8 cellular contexts compared by ENCODE assay signal in genomic region chr17:76147211-76148014, GRCh38. TPM values are rescaled to one million over a fixed set of nuclear protein-coding genes. Genes with fewer than 3 reads are reported as not detected.
DNase-seq lines count a peak whose midpoint lies in the region; ATAC-seq and TF ChIP-seq lines count a peak whose summit lies in the region.

No MANE protein-coding gene starts in this region.

- CTCF ChIA-PET in CD4-positive, alpha-beta T cell (lab: Charles Lee), result no interaction called here
- CTCF ChIA-PET in T-cell (lab: Charles Lee), result no interaction called here

- no peaks in the 10 kb centered on the region for H3K9me3 Mint-ChIP-seq in CD4-positive, alpha-beta T cell
- H3K9me3 Mint-ChIP-seq in HFFc6 (no peaks in the 10 kb centered on the region), T-cell (no peaks in the 10 kb centered on the region)

- H3K27me3 ChIP-seq in CD4-positive, alpha-beta T cell (ENCODE audit: control insufficient read depth, insufficient read depth, low read length), result no peaks in the 10 kb centered on the region
- no peaks in the 10 kb centered on the region for H3K27me3 ChIP-seq in upper lobe of left lung

- no peak for TF ChIP-seq POLR2A in upper lobe of left lung (IDR thresholded peaks at IDR 0.05)

- peak overlapping the region; percentile 97 for H3K27ac Mint-ChIP-seq in CD4-positive, alpha-beta T cell
- H3K27ac Mint-ChIP-seq in HFFc6 (no peak overlapping the region), T-cell (peak overlapping the region; percentile 96 to 98)

- H3K4me3 Mint-ChIP-seq in CD4-positive, alpha-beta T cell, result no peak overlapping the region
- no peak overlapping the region for H3K4me3 Mint-ChIP-seq in HFFc6
- no peak overlapping the region for H3K4me3 Mint-ChIP-seq in T-cell

- H3K36me3 Mint-ChIP-seq in CD4-positive, alpha-beta T cell (ENCODE audit: low read depth), result peaks cover 39% of the 10 kb centered on the region
- H3K36me3 Mint-ChIP-seq in HFFc6 (ENCODE audit: low read depth) (no peaks in the 10 kb centered on the region), T-cell (peaks cover 31% of the 10 kb centered on the region)

- no peaks in the 10 kb centered on the region for H3K36me3 ChIP-seq in upper lobe of left lung

- ATAC-seq in CD4-positive, alpha-beta T cell (ENCODE audit: poor library complexity), result no peak
- no peak for ATAC-seq in T-cell (replicated peaks in 1 of 4)
- no peak for ATAC-seq in upper lobe of left lung (ENCODE audit: low FRiP score in 2 of 2)
- ATAC-seq in HG03521 (IDR thresholded peaks at IDR 0.05; ENCODE audit: unreplicated experiment), result no peak

- H3K4me1 ChIP-seq in upper lobe of left lung, result peaks cover 22 to 38% (median 31%) of the 10 kb centered on the region in 4 donors

- peaks cover 81% of the 10 kb centered on the region for H3K4me1 Mint-ChIP-seq in CD4-positive, alpha-beta T cell (ENCODE audit: low read depth)
- no peaks in the 10 kb centered on the region for H3K4me1 Mint-ChIP-seq in HFFc6 (ENCODE audit: low read depth)
- H3K4me1 Mint-ChIP-seq in T-cell, result peaks cover 74 to 79% (median 78%) of the 10 kb centered on the region in 3 donors

- DNase-seq in CD4-positive, alpha-beta T cell, result no peak
- DNase-seq in HFFc6 (peak; percentile 15), T-cell (no peak), inferior parietal cortex (ENCODE audit: extremely low spot score) (peak; percentile 48), upper lobe of left lung (no peak), OCI-M2 (lab: John Stamatoyannopoulos, UW; ENCODE audit: unreplicated experiment) (no peak), COR-L47 (lab: John Stamatoyannopoulos, UW) (no peak)

- no peak for TF ChIP-seq CTCF in CD4-positive, alpha-beta T cell (IDR thresholded peaks at IDR 0.05)
- TF ChIP-seq CTCF in HFFc6 (IDR thresholded peaks at IDR 0.05), result peak; percentile 76
- TF ChIP-seq CTCF in upper lobe of left lung (IDR thresholded peaks at IDR 0.05), result peak; percentile 24 to 61 (median 58)

- 78 to 83% methylated on average over 13 of the region's 13 CpGs for WGBS in upper lobe of left lung, 2 donors

- H3K4me3 ChIP-seq in upper lobe of left lung, result no peak overlapping the region

- no peaks in the 10 kb centered on the region for H3K9me3 ChIP-seq in CD4-positive, alpha-beta T cell (ENCODE audit: control insufficient read depth, low read length)
- H3K9me3 ChIP-seq in upper lobe of left lung, result no peaks in the 10 kb centered on the region

- intact Hi-C loops in CD4-positive, alpha-beta T cell (cut with DNase I, micrococcal nuclease), result no loop called here

- H3K27me3 Mint-ChIP-seq in CD4-positive, alpha-beta T cell, result no peaks in the 10 kb centered on the region
- H3K27me3 Mint-ChIP-seq in HFFc6 (ENCODE audit: insufficient read depth), result peaks cover 12% of the 10 kb centered on the region
- no peaks in the 10 kb centered on the region for H3K27me3 Mint-ChIP-seq in T-cell

- peak overlapping the region; percentile 84 for H3K27ac ChIP-seq in CD4-positive, alpha-beta T cell (ENCODE audit: low read depth, low read length)
- H3K27ac ChIP-seq in upper lobe of left lung, result no peak overlapping the region

- no peak for TF ChIP-seq EP300 in upper lobe of left lung (IDR thresholded peaks at IDR 0.05)

- POLR2A ChIA-PET in CD4-positive, alpha-beta T cell (lab: Charles Lee), result interaction anchor here (1.4 to 2.8 kb wide), 2 partner anchors 14 to 21 kb away, joined by 3 to 11 read pairs; no protein-coding TSS in a partner anchor
- POLR2A ChIA-PET in T-cell (lab: Charles Lee), result no interaction called here

RNA-seq across cellular contexts. Expression of gene FOXJ1, which starts 6.4 kb away (rescaled TPM):
- under 1 TPM; 0.63 to 0.89 TPM for total RNA-seq in CD4-positive, alpha-beta T cell
- not detected for total RNA-seq in HFFc6 (2021; fragmentation: NEBNext Ultra II Directional; extraction: Animal tissue kit (Norgen Biotek cat#: 25700))
- total RNA-seq in T-cell (1 to 10 TPM in 4 of 5 donors, under 1 TPM in 1; 0.99 to 3.0 (median 1.7) TPM), upper lobe of left lung (10 to 100 TPM in 5 of 6 donors, 1 to 10 TPM in 1; 3.3 to 86.6 (median 32.2) TPM)

RNA-seq across cellular contexts. Expression of gene EXOC7, which starts 43.8 kb away (rescaled TPM):
- total RNA-seq in CD4-positive, alpha-beta T cell, result 10 to 100 TPM; 88.1 to 90.6 TPM
- total RNA-seq in HFFc6 (2021; fragmentation: NEBNext Ultra II Directional; extraction: Animal tissue kit (Norgen Biotek cat#: 25700)), result 100 to 1,000 TPM; 134 to 157 (median 144) TPM
- total RNA-seq in T-cell (100 to 1,000 TPM; 119 to 181 (median 156) TPM), upper lobe of left lung (100 to 1,000 TPM in 3 of 6 donors, 10 to 100 TPM in 3; 69.4 to 233 (median 103) TPM)

Comparison
In these comparisons a context has a peak if more than half of its experiments do, and no peak if none do; other contexts are left out.
1. DNase-seq: peak in HFFc6 (single experiment) and inferior parietal cortex (single experiment); none in CD4-positive, alpha-beta T cell (0 of 10), T-cell (0 of 34), upper lobe of left lung (0 of 2), OCI-M2 (single experiment) and COR-L47 (single experiment).